Comparison of ENCODE assay signal across 9 cellular contexts in genomic region chr15:96334017-96334704, GRCh38. TPM values are rescaled to one million over a fixed set of nuclear protein-coding genes. Genes with fewer than 3 reads are reported as not detected.
DNase-seq lines count a peak whose midpoint lies in the region; ATAC-seq, FAIRE-seq and TF ChIP-seq lines count a peak whose summit lies in the region.
"Had no signal": no experiment of that assay in that cellular context is flagged by ENCODE, and none has a peak within 500 bp of the region (broad histone marks: within the 10 kb centered on the region; RNA-seq: fewer than 3 reads in every experiment).

No MANE protein-coding gene starts in this region.

- DNase-seq in H9 (peak; percentile 38), K562 (ENCODE audit: extremely low read depth in 1 of 4, low spot score in 3 of 4) (peak in 1 of 4 experiments; percentile 26), kidney epithelial cell (ENCODE audit: low read depth) (no peak), smooth muscle cell (lab: John Stamatoyannopoulos, UW; ENCODE audit: unreplicated experiment) (no peak), left colon (no peak)
- no peak for DNase-seq in CD8-positive, alpha-beta T cell
- no peak for DNase-seq in activated T-helper 1 cell treated with anti-CD3 and anti-CD28 coated beads, Interleukin-12 subunit alpha, Interleukin-12 subunit beta, Interleukin-2, Interleukin-4 antibody, amounts not matched to agents 30 ng/mL and 10 ng/mL and 1 ng/mL, durations not matched to agents 14 hours and 24 hours and 36 hours (ENCODE audit: low spot score)
- DNase-seq in activated T-helper 2 cell treated with anti-CD3 and anti-CD28 coated beads, Interferon-gamma antibody, Interleukin-2, Interleukin-4, amounts not matched to agents 10 μg/mL and 5 μg/mL and 100 μg/mL, durations not matched to agents 14 hours and 24 hours and 36 hours (ENCODE audit: low spot score) = no peak

- TF ChIP-seq CTCF in H9 (conservative IDR thresholded peaks at IDR 0.05) (no peak), K562 (IDR thresholded peaks at IDR 0.05 in 2 of 3, conservative IDR thresholded peaks at IDR 0.05 in 1 of 3; ENCODE audit: insufficient read depth in 2 of 3, low read depth in 1 of 3, low read length in 3 of 3) (no peak), kidney epithelial cell (IDR thresholded peaks at IDR 0.05; ENCODE audit: insufficient read depth, low read length, poor library complexity, severe bottlenecking) (no peak), smooth muscle cell (IDR thresholded peaks at IDR 0.05; ENCODE audit: borderline replicate concordance, insufficient read depth, poor library complexity, severe bottlenecking) (no peak)
- TF ChIP-seq CTCF in CD8-positive, alpha-beta T cell (IDR thresholded peaks at IDR 0.05) = no peak

- WGBS in H9 (ENCODE audit: extremely low coverage, insufficient read length, low lambda C conversion rate) = no CpG with 5 or more reads among the region's 49 CpGs
- 19% methylated on average over 35 of the region's 49 CpGs for WGBS in K562 (ENCODE audit: insufficient coverage, low coverage, missing lambda C conversion rate)
- 33% methylated on average over 49 of the region's 49 CpGs for WGBS in smooth muscle cell (ENCODE audit: low lambda C conversion rate)

- peaks cover 2 to 8% of the 10 kb centered on the region in 2 experiments; a peak in 3 of 5 replicates for H3K9me3 Mint-ChIP-seq in H9
- H3K9me3 Mint-ChIP-seq in CD8-positive, alpha-beta T cell = peaks cover 2% of the 10 kb centered on the region
- no peaks in the 10 kb centered on the region for H3K9me3 Mint-ChIP-seq in activated T-helper 1 cell treated with anti-CD3 and anti-CD28 coated beads, Interleukin-12 subunit alpha, Interleukin-12 subunit beta, Interleukin-2, Interleukin-4 antibody, amounts not matched to agents 30 ng/mL and 10 ng/mL and 1 ng/mL, durations not matched to agents 14 hours and 24 hours and 36 hours
- H3K9me3 Mint-ChIP-seq in activated T-helper 2 cell treated with anti-CD3 and anti-CD28 coated beads, Interferon-gamma antibody, Interleukin-2, Interleukin-4, amounts not matched to agents 10 μg/mL and 5 μg/mL and 100 μg/mL, durations not matched to agents 14 hours and 24 hours and 36 hours = no peaks in the 10 kb centered on the region

- no peak overlapping the region for H2BK5ac ChIP-seq in H9 (ENCODE audit: insufficient read length, low read length)

- H2BK20ac ChIP-seq in H9 (ENCODE audit: low read depth, low read length, poor library complexity, severe bottlenecking) = no peak overlapping the region

- no peak for TF ChIP-seq POLR2A in K562 (conservative IDR thresholded peaks at IDR 0.05)

- no peak overlapping the region for H3K56ac ChIP-seq in H9 (ENCODE audit: insufficient read length, low read depth, low read length)

- H3F3A ChIP-seq in smooth muscle cell (ENCODE audit: low read depth) = no peaks in the 10 kb centered on the region

- H3K18ac ChIP-seq in H9 (ENCODE audit: insufficient read length, low read depth, low read length) = no peak overlapping the region

- no peaks in the 10 kb centered on the region for H3K79me1 ChIP-seq in H9 (ENCODE audit: insufficient read depth, low read depth, low read length, poor library complexity, severe bottlenecking)

- BruUV-seq in K562 (replicated peaks; lab: Mats Ljungman, UMichigan) = no TSS peak

- no peaks in the 10 kb centered on the region for H3K9me3 ChIP-seq in H9 (ENCODE audit: control insufficient read depth, low read depth, low read length)
- no peaks in the 10 kb centered on the region for H3K9me3 ChIP-seq in K562 (replicated peaks; ENCODE audit: control insufficient read depth, insufficient read depth, low read depth, low read length)
- H3K9me3 ChIP-seq in smooth muscle cell (replicated peaks; ENCODE audit: low read depth) = no peaks in the 10 kb centered on the region
- no peaks in the 10 kb centered on the region for H3K9me3 ChIP-seq in CD8-positive, alpha-beta T cell (ENCODE audit: low read length)

- peaks cover 12% of the 10 kb centered on the region for H3K23me2 ChIP-seq in H9 (ENCODE audit: insufficient read length, low read depth, low read length, poor library complexity, severe bottlenecking)

- H3K4me3 Mint-ChIP-seq in H9 = peak overlapping the region in 1 of 2 experiments; percentile 72; a peak in 1 of 5 replicates
- no peak overlapping the region for H3K4me3 Mint-ChIP-seq in CD8-positive, alpha-beta T cell
- H3K4me3 Mint-ChIP-seq in activated T-helper 1 cell treated with anti-CD3 and anti-CD28 coated beads, Interleukin-12 subunit alpha, Interleukin-12 subunit beta, Interleukin-2, Interleukin-4 antibody, amounts not matched to agents 30 ng/mL and 10 ng/mL and 1 ng/mL, durations not matched to agents 14 hours and 24 hours and 36 hours = no peak overlapping the region
- H3K4me3 Mint-ChIP-seq in activated T-helper 2 cell treated with anti-CD3 and anti-CD28 coated beads, Interferon-gamma antibody, Interleukin-2, Interleukin-4, amounts not matched to agents 10 μg/mL and 5 μg/mL and 100 μg/mL, durations not matched to agents 14 hours and 24 hours and 36 hours (ENCODE audit: low read depth) = no peak overlapping the region

- no peak overlapping the region for H4K91ac ChIP-seq in H9 (ENCODE audit: insufficient read length, low read depth, low read length)

- H3K9me1 ChIP-seq in K562 (ENCODE audit: control insufficient read depth, insufficient read depth, low read length) = no peaks in the 10 kb centered on the region

- POLR2A ChIA-PET in K562 (lab: Yijun Ruan, JAX) = interaction anchor here (0.6 to 3.7 kb wide), 7 partner anchors 9 to 777 kb away, joined by 3 to 13 read pairs (median 4); no protein-coding TSS in a partner anchor
- POLR2A ChIA-PET in CD8-positive, alpha-beta T cell (lab: Charles Lee) = no interaction called here

- no peak overlapping the region for H3K27ac ChIP-seq in H9 (ENCODE audit: insufficient read length, low read depth, low read length)
- peak overlapping the region; percentile 94 for H3K27ac ChIP-seq in K562 (ENCODE audit: extremely low read depth, low read depth, low read length)
- H3K27ac ChIP-seq in smooth muscle cell (ENCODE audit: low read depth) = no peak overlapping the region
- no peak overlapping the region for H3K27ac ChIP-seq in CD8-positive, alpha-beta T cell (ENCODE audit: low read depth, low read length)

- H3K4me1 Mint-ChIP-seq in H9 = peaks cover 48 to 74% of the 10 kb centered on the region in 2 experiments
- H3K4me1 Mint-ChIP-seq in CD8-positive, alpha-beta T cell (ENCODE audit: low read depth) = peaks cover 18% of the 10 kb centered on the region
- peaks cover 9% of the 10 kb centered on the region for H3K4me1 Mint-ChIP-seq in activated T-helper 1 cell treated with anti-CD3 and anti-CD28 coated beads, Interleukin-12 subunit alpha, Interleukin-12 subunit beta, Interleukin-2, Interleukin-4 antibody, amounts not matched to agents 30 ng/mL and 10 ng/mL and 1 ng/mL, durations not matched to agents 14 hours and 24 hours and 36 hours (ENCODE audit: low read depth)
- H3K4me1 Mint-ChIP-seq in activated T-helper 2 cell treated with anti-CD3 and anti-CD28 coated beads, Interferon-gamma antibody, Interleukin-2, Interleukin-4, amounts not matched to agents 10 μg/mL and 5 μg/mL and 100 μg/mL, durations not matched to agents 14 hours and 24 hours and 36 hours (ENCODE audit: low read depth) = peaks cover 6% of the 10 kb centered on the region

- H3K36me3 Mint-ChIP-seq in H9 (ENCODE audit: insufficient read depth in 1 of 3, low read depth in 3 of 3) = no peaks in the 10 kb centered on the region
- no peaks in the 10 kb centered on the region for H3K36me3 Mint-ChIP-seq in CD8-positive, alpha-beta T cell
- H3K36me3 Mint-ChIP-seq in activated T-helper 1 cell treated with anti-CD3 and anti-CD28 coated beads, Interleukin-12 subunit alpha, Interleukin-12 subunit beta, Interleukin-2, Interleukin-4 antibody, amounts not matched to agents 30 ng/mL and 10 ng/mL and 1 ng/mL, durations not matched to agents 14 hours and 24 hours and 36 hours (ENCODE audit: low read depth) = peaks cover 2% of the 10 kb centered on the region
- H3K36me3 Mint-ChIP-seq in activated T-helper 2 cell treated with anti-CD3 and anti-CD28 coated beads, Interferon-gamma antibody, Interleukin-2, Interleukin-4, amounts not matched to agents 10 μg/mL and 5 μg/mL and 100 μg/mL, durations not matched to agents 14 hours and 24 hours and 36 hours (ENCODE audit: low read depth) = peaks cover 4% of the 10 kb centered on the region

- H2BK120ac ChIP-seq in H9 (ENCODE audit: low read depth, low read length, poor library complexity, severe bottlenecking) = no peak overlapping the region

- no peak for TF ChIP-seq EP300 in K562 (IDR thresholded peaks at IDR 0.05; ENCODE audit: low read length)

- H3K23ac ChIP-seq in H9 (ENCODE audit: insufficient read length, low read depth, low read length) = no peak overlapping the region

- peak overlapping the region; percentile 71 for H3K4me3 ChIP-seq in K562
- peak overlapping the region; percentile 69 for H3K4me3 ChIP-seq in kidney epithelial cell (ENCODE audit: low read depth, low read length)
- peak overlapping the region; percentile 79 for H3K4me3 ChIP-seq in smooth muscle cell
- no peak overlapping the region for H3K4me3 ChIP-seq in CD8-positive, alpha-beta T cell (ENCODE audit: low read depth, low read length)

- ATAC-seq in K562 (no peak; the same call in 2 of the 3 replicates), left colon (no peak)
- no peak for ATAC-seq in CD8-positive, alpha-beta T cell

- no peak overlapping the region for H2BK15ac ChIP-seq in H9 (ENCODE audit: low read depth, low read length)

- no peak for FAIRE-seq in K562 (lab: Jason Lieb, UNC)

- no peak overlapping the region for H3K4ac ChIP-seq in H9 (ENCODE audit: low read depth, low read length)

- H2AFZ ChIP-seq in H9 (ENCODE audit: low read length) = no peak overlapping the region
- no peak overlapping the region for H2AFZ ChIP-seq in K562 (ENCODE audit: low read depth, low read length)
- H2AFZ ChIP-seq in smooth muscle cell (ENCODE audit: low read depth) = no peak overlapping the region

- no peak for TF ChIP-seq RAD21 in K562 (CRISPR knock-in tag; conservative IDR thresholded peaks at IDR 0.05 in 1 of 2, IDR thresholded peaks at IDR 0.05 in 1 of 2)

- H2AK5ac ChIP-seq in H9 (ENCODE audit: insufficient read length, low read length) = no peak overlapping the region

- H3K36me3 ChIP-seq in K562 (ENCODE audit: control insufficient read depth, insufficient read depth, low read length) (peaks cover 52% of the 10 kb centered on the region), kidney epithelial cell (ENCODE audit: control insufficient read depth, insufficient read depth, low read length) (peaks cover 13% of the 10 kb centered on the region), smooth muscle cell (ENCODE audit: low read depth) (no peaks in the 10 kb centered on the region)
- H3K36me3 ChIP-seq in CD8-positive, alpha-beta T cell (ENCODE audit: insufficient read depth, low read length) = no peaks in the 10 kb centered on the region

- H4K20me1 ChIP-seq in H9 (ENCODE audit: control insufficient read depth, insufficient read depth, insufficient read length) (no peaks in the 10 kb centered on the region), K562 (replicated peaks; ENCODE audit: control insufficient read depth, insufficient read depth, low read length) (peaks cover 24% of the 10 kb centered on the region), smooth muscle cell (ENCODE audit: low read depth) (peaks cover 49% of the 10 kb centered on the region)

- no peak overlapping the region for H4K8ac ChIP-seq in H9 (replicated peaks; ENCODE audit: insufficient read length, low read depth, low read length)

- H3K27me3 ChIP-seq in H9 (ENCODE audit: insufficient read depth, low read length) (peaks cover 74% of the 10 kb centered on the region), K562 (ENCODE audit: control insufficient read depth in 2 of 2, insufficient read depth in 2 of 2, low read length in 2 of 2) (no peaks in the 10 kb centered on the region), kidney epithelial cell (ENCODE audit: control insufficient read depth, insufficient read depth, low read length) (no peaks in the 10 kb centered on the region), smooth muscle cell (ENCODE audit: low read depth) (peaks cover 69% of the 10 kb centered on the region)
- peaks cover 50% of the 10 kb centered on the region for H3K27me3 ChIP-seq in CD8-positive, alpha-beta T cell (ENCODE audit: insufficient read depth, low read length)

- H3K4me1 ChIP-seq in H9 (ENCODE audit: insufficient read depth, low read length) (peaks cover 11% of the 10 kb centered on the region; the same call in 1 of the 2 replicates), K562 (replicated peaks in 1 of 2; ENCODE audit: control insufficient read depth in 2 of 2, insufficient read depth in 2 of 2, low read length in 2 of 2) (peaks cover 32 to 34% of the 10 kb centered on the region in 2 experiments), smooth muscle cell (ENCODE audit: low read depth) (peaks cover 41% of the 10 kb centered on the region)
- peaks cover 13% of the 10 kb centered on the region for H3K4me1 ChIP-seq in CD8-positive, alpha-beta T cell (ENCODE audit: insufficient read depth, low read length)

- no peak overlapping the region for H3T11ph ChIP-seq in H9 (ENCODE audit: low read length)

- no peak overlapping the region for H3K9ac ChIP-seq in H9 (ENCODE audit: extremely low read depth, insufficient read length, low read length)
- peak overlapping the region; percentile 88 to 97 for H3K9ac ChIP-seq in K562 (ENCODE audit: insufficient read depth in 1 of 2, low read depth in 2 of 2, low read length in 2 of 2)
- H3K9ac ChIP-seq in smooth muscle cell (ENCODE audit: low read depth) = no peak overlapping the region

- no peak overlapping the region for H3K4me2 ChIP-seq in H9 (ENCODE audit: insufficient read depth, insufficient read length, low read length)
- peak overlapping the region; percentile 92 for H3K4me2 ChIP-seq in K562 (ENCODE audit: insufficient read depth, low read length)
- H3K4me2 ChIP-seq in smooth muscle cell = peak overlapping the region; percentile 96

- peaks cover 95% of the 10 kb centered on the region for H3K27me3 Mint-ChIP-seq in H9 (ENCODE audit: low read depth)
- H3K27me3 Mint-ChIP-seq in CD8-positive, alpha-beta T cell (ENCODE audit: low read depth) = peaks cover 73% of the 10 kb centered on the region
- H3K27me3 Mint-ChIP-seq in activated T-helper 1 cell treated with anti-CD3 and anti-CD28 coated beads, Interleukin-12 subunit alpha, Interleukin-12 subunit beta, Interleukin-2, Interleukin-4 antibody, amounts not matched to agents 30 ng/mL and 10 ng/mL and 1 ng/mL, durations not matched to agents 14 hours and 24 hours and 36 hours (ENCODE audit: insufficient read depth) = peaks cover 77% of the 10 kb centered on the region
- peaks cover 73% of the 10 kb centered on the region for H3K27me3 Mint-ChIP-seq in activated T-helper 2 cell treated with anti-CD3 and anti-CD28 coated beads, Interferon-gamma antibody, Interleukin-2, Interleukin-4, amounts not matched to agents 10 μg/mL and 5 μg/mL and 100 μg/mL, durations not matched to agents 14 hours and 24 hours and 36 hours (ENCODE audit: low read depth)

- H3K79me2 ChIP-seq in H9 (ENCODE audit: insufficient read depth, low read length) = no peaks in the 10 kb centered on the region
- H3K79me2 ChIP-seq in K562 (ENCODE audit: control insufficient read depth, insufficient read depth, low read length) = peaks cover 92% of the 10 kb centered on the region
- peaks cover 52% of the 10 kb centered on the region for H3K79me2 ChIP-seq in smooth muscle cell (ENCODE audit: low read depth)

- H2BK12ac ChIP-seq in H9 (ENCODE audit: insufficient read length, low read depth, low read length) = no peak overlapping the region

- H3K14ac ChIP-seq in H9 (ENCODE audit: insufficient read depth, low read length) = no peak overlapping the region

- CTCF ChIA-PET in K562 (lab: Yijun Ruan, JAX; ENCODE audit: low intra/inter-chr PET ratio) = no interaction called here
- CTCF ChIA-PET in CD8-positive, alpha-beta T cell (lab: Charles Lee) = no interaction called here

- no peak overlapping the region for H4K5ac ChIP-seq in H9 (ENCODE audit: insufficient read length, low read depth, low read length)

- intact Hi-C loops in K562 (cut with micrococcal nuclease) (loop anchor here (5.0 to 10.0 kb wide), 3 partner anchors 151 to 1628 kb away; partner anchors contain the start of gene ARRDC4), left colon (cut with DNase I, micrococcal nuclease) (no loop called here)
- intact Hi-C loops in CD8-positive, alpha-beta T cell (cut with DNase I, micrococcal nuclease) = loop anchor here in 1 of 2 experiments (10.0 kb wide), 1 partner anchor 59 kb away; no protein-coding TSS in a partner anchor
- intact Hi-C loops in activated T-helper 1 cell treated with anti-CD3 and anti-CD28 coated beads, Interleukin-12 subunit alpha, Interleukin-12 subunit beta, Interleukin-2, Interleukin-4 antibody, amounts not matched to agents 30 ng/mL and 10 ng/mL and 1 ng/mL, durations not matched to agents 14 hours and 24 hours and 36 hours (cut with micrococcal nuclease) = no loop called here
- intact Hi-C loops in activated T-helper 2 cell treated with anti-CD3 and anti-CD28 coated beads, Interferon-gamma antibody, Interleukin-2, Interleukin-4, amounts not matched to agents 10 μg/mL and 5 μg/mL and 100 μg/mL, durations not matched to agents 14 hours and 24 hours and 36 hours (cut with micrococcal nuclease) = loop anchor here (10.0 kb wide), 1 partner anchor 279 kb away; no protein-coding TSS in a partner anchor

- in situ Hi-C loops in K562 (cut with MboI) = loop anchor here (10.0 to 25.0 kb wide), 2 partner anchors 409 to 903 kb away; no protein-coding TSS in a partner anchor

- no peak overlapping the region for H3K27ac Mint-ChIP-seq in H9
- H3K27ac Mint-ChIP-seq in CD8-positive, alpha-beta T cell = no peak overlapping the region
- H3K27ac Mint-ChIP-seq in activated T-helper 1 cell treated with anti-CD3 and anti-CD28 coated beads, Interleukin-12 subunit alpha, Interleukin-12 subunit beta, Interleukin-2, Interleukin-4 antibody, amounts not matched to agents 30 ng/mL and 10 ng/mL and 1 ng/mL, durations not matched to agents 14 hours and 24 hours and 36 hours = no peak overlapping the region
- H3K27ac Mint-ChIP-seq in activated T-helper 2 cell treated with anti-CD3 and anti-CD28 coated beads, Interferon-gamma antibody, Interleukin-2, Interleukin-4, amounts not matched to agents 10 μg/mL and 5 μg/mL and 100 μg/mL, durations not matched to agents 14 hours and 24 hours and 36 hours = no peak overlapping the region

RNA-seq across cellular contexts. Expression of gene NR2F2, which starts 3.7 kb away (rescaled TPM):
- total RNA-seq in H9 (2021) = 0.24 TPM in 1 of 2 replicates, not detected in the other
- total RNA-seq in K562 (2011; cell fraction: chromatin; rRNA removed; ENCODE audit: low replicate concordance) = 16.8 and 21.5 TPM in 2 replicates
- total RNA-seq in K562 (2011; cell fraction: nucleolus; rRNA removed) = 10.5 and 13.2 TPM in 2 replicates
- total RNA-seq in K562 (2011; cell fraction: nucleoplasm; rRNA removed) = 14.2 and 23.5 TPM in 2 replicates
- total RNA-seq in K562 (2014; rRNA removed) = 6.8 and 8.3 TPM in 2 replicates
- total RNA-seq in K562 (2014; rRNA removed; fragmentation: Illumina TruSeq; extraction: Trizol) = 8.3 and 9.9 TPM in 2 replicates
- total RNA-seq in K562 (2015; rRNA removed; fragmentation: Illumina TruSeq; extraction: Trizol) = 11.9 and 13.1 TPM in 2 replicates
- 49.7 and 51.8 TPM in 2 replicates for total RNA-seq in K562 (2021)
- polyA plus RNA-seq in K562 (2011; rRNA removed) = 6.0 and 10.9 TPM in 2 replicates
- 7.7 and 13.7 TPM in 2 replicates for polyA plus RNA-seq in K562 (2011; cell fraction: cytosol; rRNA removed)
- 11.9 and 16.2 TPM in 2 replicates for polyA plus RNA-seq in K562 (2011; cell fraction: nucleus; rRNA removed)
- polyA plus RNA-seq in K562 (2012) = 35.3 and 71.0 TPM in 2 replicates
- 41.0 and 41.5 TPM in 2 replicates for polyA plus RNA-seq in K562 (2014; fragmentation: Illumina TruSeq; extraction: Trizol)
- 10 to 100 TPM in 1 of 2 experiments, 1 to 10 TPM in 1; 9.7 to 11.1 TPM for polyA plus RNA-seq in K562 (2014; fragmentation: Nextera tagmentation; extraction: Ambion mirVana)
- polyA plus RNA-seq in K562 (2014; rRNA removed) = 21.8 and 24.2 TPM in 2 replicates
- polyA minus RNA-seq in K562 (2011; rRNA and poly(A)+ RNA removed) = 5.4 TPM in 2 replicates
- 17.7 and 27.6 TPM in 2 replicates for polyA minus RNA-seq in K562 (2011; cell fraction: cytosol; rRNA and poly(A)+ RNA removed)
- 9.8 and 9.9 TPM in 2 replicates for polyA minus RNA-seq in K562 (2011; cell fraction: nucleus; rRNA and poly(A)+ RNA removed)
- 19.1 and 22.9 TPM in 2 replicates for total RNA-seq in kidney epithelial cell
- total RNA-seq in smooth muscle cell = 4.5 and 9.8 TPM in 2 replicates
- 4.7 and 11.3 TPM in 2 replicates for polyA plus RNA-seq in smooth muscle cell
- total RNA-seq in CD8-positive, alpha-beta T cell = not detected
- not detected in 2 replicates for total RNA-seq in activated T-helper 1 cell treated with anti-CD3 and anti-CD28 coated beads, Interleukin-12 subunit alpha, Interleukin-12 subunit beta, Interleukin-2, Interleukin-4 antibody, amounts not matched to agents 30 ng/mL and 10 ng/mL and 1 ng/mL, durations not matched to agents 14 hours and 24 hours and 36 hours
- total RNA-seq in activated T-helper 2 cell treated with anti-CD3 and anti-CD28 coated beads, Interferon-gamma antibody, Interleukin-2, Interleukin-4, amounts not matched to agents 10 μg/mL and 5 μg/mL and 100 μg/mL, durations not matched to agents 14 hours and 24 hours and 36 hours = not detected in 2 replicates
- total RNA-seq in left colon = 10 to 100 TPM; 24.9 to 35.3 TPM
- total RNA-seq: T-helper 2 cell treated with Interferon-gamma antibody and Interleukin-4, amounts not matched to agents 100 ng/mL and 5 ng/mL, for 36 hours had no signal

Comparison
In these comparisons a context has a peak if more than half of its experiments do, and no peak if none do; other contexts are left out.
1. H3K9ac ChIP-seq: peak in K562 (2 of 2); none in H9 (single experiment) and smooth muscle cell (single experiment).
2. intact Hi-C loops: an anchor here in K562 (5.0 to 10.0 kb wide) and activated T-helper 2 cell treated with anti-CD3 and anti-CD28 coated beads, Interferon-gamma antibody, Interleukin-2, Interleukin-4, amounts not matched to agents 10 μg/mL and 5 μg/mL and 100 μg/mL, durations not matched to agents 14 hours and 24 hours and 36 hours (10.0 kb wide); none called in activated T-helper 1 cell treated with anti-CD3 and anti-CD28 coated beads, Interleukin-12 subunit alpha, Interleukin-12 subunit beta, Interleukin-2, Interleukin-4 antibody, amounts not matched to agents 30 ng/mL and 10 ng/mL and 1 ng/mL, durations not matched to agents 14 hours and 24 hours and 36 hours and left colon.